16 cellular contexts compared by ENCODE assay signal in genomic region chr12:81095470-81096232, GRCh38. TPM values are rescaled to one million over a fixed set of nuclear protein-coding genes. Genes with fewer than 3 reads are reported as not detected.
DNase-seq lines count a peak whose midpoint lies in the region; ATAC-seq and TF ChIP-seq lines count a peak whose summit lies in the region.
"Had no signal": no experiment of that assay in that cellular context is flagged by ENCODE, and none has a peak within 500 bp of the region (broad histone marks: within the 10 kb centered on the region; RNA-seq: fewer than 3 reads in every experiment).

No MANE protein-coding gene starts in this region.

- H3K27ac Mint-ChIP-seq in stimulated activated naive B cell treated with anti-CD40 and anti-IgM and Interleukin-4, amounts not matched to agents 10 μg/mL and 1 μg/mL and 100 μg/mL, for 72 hours = no peak overlapping the region
- H3K27ac Mint-ChIP-seq: activated CD8-positive, alpha-beta T cell treated with anti-CD3 and anti-CD28 coated beads for 36 hours; naive B cell had no signal

- peaks cover 0 to 6% of the 10 kb centered on the region in 2 donors for H3K9me3 Mint-ChIP-seq in stimulated activated naive B cell treated with anti-CD40 and anti-IgM and Interleukin-4, amounts not matched to agents 10 μg/mL and 1 μg/mL and 100 μg/mL, for 72 hours
- H3K9me3 Mint-ChIP-seq: activated CD8-positive, alpha-beta T cell treated with anti-CD3 and anti-CD28 coated beads for 36 hours had no signal

- ATAC-seq in left ventricle myocardium superior = peak; percentile 66
- ATAC-seq in stimulated activated naive B cell treated with anti-CD40 and anti-IgM and Interleukin-4, amounts not matched to agents 10 μg/mL and 1 μg/mL and 100 μg/mL, for 72 hours (replicated peaks) = no peak
- ATAC-seq: activated CD8-positive, alpha-beta T cell treated with anti-CD3 and anti-CD28 coated beads for 36 hours had no signal

- peaks cover 0 to 22% (median 7%) of the 10 kb centered on the region in 4 donors for H3K4me1 ChIP-seq in tibial nerve
- H3K4me1 ChIP-seq: prostate gland had no signal

- no peaks in the 10 kb centered on the region for H3K27me3 Mint-ChIP-seq in stimulated activated naive B cell treated with anti-CD40 and anti-IgM and Interleukin-4, amounts not matched to agents 10 μg/mL and 1 μg/mL and 100 μg/mL, for 72 hours
- H3K27me3 Mint-ChIP-seq: activated CD8-positive, alpha-beta T cell treated with anti-CD3 and anti-CD28 coated beads for 36 hours; naive B cell had no signal

- no peaks in the 10 kb centered on the region for H3K9me3 ChIP-seq in tibial nerve
- H3K9me3 ChIP-seq: prostate gland had no signal

- no peaks in the 10 kb centered on the region for H3K4me1 Mint-ChIP-seq in stimulated activated naive B cell treated with anti-CD40 and anti-IgM and Interleukin-4, amounts not matched to agents 10 μg/mL and 1 μg/mL and 100 μg/mL, for 72 hours
- H3K4me1 Mint-ChIP-seq: naive B cell had no signal

- no peak for TF ChIP-seq POLR2A in tibial nerve (IDR thresholded peaks at IDR 0.05)

- H3K27ac ChIP-seq in tibial nerve = peak overlapping the region in 2 of 4 donors; percentile 39 to 64
- H3K27ac ChIP-seq: prostate gland, WERI-Rb-1 had no signal

- no peaks in the 10 kb centered on the region for H3K36me3 ChIP-seq in tibial nerve
- H3K36me3 ChIP-seq: prostate gland, WERI-Rb-1 had no signal

- intact Hi-C loops in left ventricle myocardium superior (cut with micrococcal nuclease) (no loop called here), head of caudate nucleus (cut with DNase I) (no loop called here)

- H3K27me3 ChIP-seq in tibial nerve = no peaks in the 10 kb centered on the region

- H3K4me3 ChIP-seq in astrocyte of the cerebellum (ENCODE audit: low read depth, low read length) (no peak overlapping the region), tibial nerve (no peak overlapping the region)
- H3K4me3 ChIP-seq: prostate gland had no signal

- 40 to 45% methylated on average over 6 of the region's 6 CpGs for WGBS in tibial nerve, 2 donors

- H3K4me3 Mint-ChIP-seq in stimulated activated naive B cell treated with anti-CD40 and anti-IgM and Interleukin-4, amounts not matched to agents 10 μg/mL and 1 μg/mL and 100 μg/mL, for 72 hours = no peak overlapping the region
- H3K4me3 Mint-ChIP-seq: activated CD8-positive, alpha-beta T cell treated with anti-CD3 and anti-CD28 coated beads for 36 hours; naive B cell had no signal

- DNase-seq in EL (peak; percentile 27), astrocyte of the cerebellum (ENCODE audit: low read depth) (peak; percentile 19), left ventricle myocardium superior (no peak), renal cortical epithelial cell (ENCODE audit: low read depth) (peak; percentile 74), tibial nerve (ENCODE audit: low spot score in 2 of 2) (no peak), head of caudate nucleus (no peak)
- DNase-seq in stimulated activated naive B cell treated with anti-CD40 and anti-IgM and Interleukin-4, amounts not matched to agents 10 μg/mL and 1 μg/mL and 100 μg/mL, for 72 hours = no peak
- DNase-seq: activated CD8-positive, alpha-beta T cell treated with anti-CD3 and anti-CD28 coated beads for 36 hours; AML-193; erythroblast; hypothalamus; naive B cell; NCI-H1092 treated with DMSO at 0.1 percent for 48 hours; substantia nigra; WERI-Rb-1 had no signal

- in situ Hi-C loops in astrocyte of the cerebellum (cut with HindIII; ENCODE audit: low sequenced_read_pairs) = no loop called here

- no peaks in the 10 kb centered on the region for H3K36me3 Mint-ChIP-seq in stimulated activated naive B cell treated with anti-CD40 and anti-IgM and Interleukin-4, amounts not matched to agents 10 μg/mL and 1 μg/mL and 100 μg/mL, for 72 hours
- H3K36me3 Mint-ChIP-seq: naive B cell had no signal

- peak in 1 of 2 donors; percentile 43 for TF ChIP-seq EP300 in tibial nerve (IDR thresholded peaks at IDR 0.05)

- TF ChIP-seq CTCF in astrocyte of the cerebellum (IDR thresholded peaks at IDR 0.05; ENCODE audit: low read depth, low read length, missing control alignments) = no peak
- no peak for TF ChIP-seq CTCF in tibial nerve (IDR thresholded peaks at IDR 0.05)

RNA-seq across cellular contexts. Expression of gene ACSS3, which starts 17.8 kb away (rescaled TPM):
- total RNA-seq in left ventricle myocardium superior (22.0 TPM), renal cortical epithelial cell (8.5 and 19.8 TPM in 2 replicates), tibial nerve (100 to 1,000 TPM in 1 of 4 donors, 10 to 100 TPM in 3; 78.1 to 106 (median 83.8) TPM)
- total RNA-seq: activated CD8-positive, alpha-beta T cell treated with anti-CD3 and anti-CD28 coated beads for 36 hours had no signal

Comparison
In these comparisons a context has a peak if more than half of its experiments do, and no peak if none do; other contexts are left out.
1. DNase-seq: peak in EL (single experiment), astrocyte of the cerebellum (single experiment) and renal cortical epithelial cell (single experiment); none in left ventricle myocardium superior (single experiment), tibial nerve (0 of 2), stimulated activated naive B cell treated with anti-CD40 and anti-IgM and Interleukin-4, amounts not matched to agents 10 μg/mL and 1 μg/mL and 100 μg/mL, for 72 hours (single experiment) and head of caudate nucleus (0 of 42).